ENCODE assay signal across 8 cellular contexts in genomic region chr11:75330886-75331285, GRCh38. TPM values are rescaled to one million over a fixed set of nuclear protein-coding genes. Genes with fewer than 3 reads are reported as not detected.
A peak's percentile ranks its signal among the peaks of the same experiment; 100 is the strongest.
DNase-seq lines count a peak whose midpoint lies in the region; ATAC-seq and TF ChIP-seq lines count a peak whose summit lies in the region.
"Not testable (repeated sequence)": the region's sequence is repeated elsewhere in the genome, so short reads cannot be mapped to it uniquely, and the experiment has no call there.

No MANE protein-coding gene starts in this region.

- H2BK15ac ChIP-seq in IMR-90 (ENCODE audit: low read depth, low read length), result not testable (repeated sequence)

- CTCF ChIA-PET in IMR-90 (lab: Yijun Ruan, JAX) (interaction anchor here (1.2 to 2.9 kb wide), 4 partner anchors 11 to 53 kb away, joined by 3 to 13 read pairs (median 7); no protein-coding TSS in a partner anchor), WTC11 (lab: Charles Lee) (interaction anchor here (0.5 to 3.5 kb wide), 7 partner anchors 9 to 95 kb away, joined by 4 to 16 read pairs (median 8); partner anchors contain the start of gene ARRB1)

- ATAC-seq in CD4-positive, CD25-positive, alpha-beta regulatory T cell (ENCODE audit: low read depth in 2 of 2); IMR-90 (ENCODE audit: low read depth); WTC11: not testable (repeated sequence)

- peak overlapping the region; percentile 43 to 89 (median 80) for H3K27ac Mint-ChIP-seq in CD4-positive, CD25-positive, alpha-beta regulatory T cell
- peak overlapping the region; percentile 99 for H3K27ac Mint-ChIP-seq in WTC11

- H2AFZ ChIP-seq in IMR-90 (replicated peaks; ENCODE audit: low read length, poor library complexity), result not testable (repeated sequence)

- TF ChIP-seq RAD21 in IMR-90 (IDR thresholded peaks at IDR 0.05; ENCODE audit: low read length), result not testable (repeated sequence)

- H3K9me3 Mint-ChIP-seq in CD4-positive, CD25-positive, alpha-beta regulatory T cell; WTC11: not testable (repeated sequence)

- not testable (repeated sequence) for H3K9me3 ChIP-seq in CD4-positive, CD25-positive, alpha-beta regulatory T cell (ENCODE audit: control insufficient read depth in 2 of 2, low read length in 2 of 2); IMR-90 (ENCODE audit: control insufficient read depth, insufficient read depth, low read length); iPS-20b (ENCODE audit: insufficient read depth, low read depth, low read length); muscle layer of colon (ENCODE audit: low read length); vagina

- peak overlapping the region in 1 of 2 experiments; percentile 11; a peak in 1 of 4 replicates for H4K8ac ChIP-seq in IMR-90 (ENCODE audit: low read depth in 2 of 2, low read length in 2 of 2)

- not testable (repeated sequence) for H3K9ac ChIP-seq in IMR-90 (ENCODE audit: low read depth, low read length); muscle layer of colon (ENCODE audit: low read length); rectal smooth muscle tissue (ENCODE audit: low read length)
- peak overlapping the region; percentile 59; the same call in 1 of the 2 replicates for H3K9ac ChIP-seq in iPS-20b (ENCODE audit: low read depth, low read length)

- not testable (repeated sequence) for H2AK9ac ChIP-seq in IMR-90 (replicated peaks; ENCODE audit: low read depth, low read length, poor library complexity)

- peaks cover 31% of the 10 kb centered on the region for H3K4me1 ChIP-seq in CD4-positive, CD25-positive, alpha-beta regulatory T cell (ENCODE audit: control insufficient read depth, insufficient read depth, low read length, poor library complexity, severe bottlenecking)
- H3K4me1 ChIP-seq in IMR-90 (ENCODE audit: control insufficient read depth, insufficient read depth, low read length), result peaks cover 25% of the 10 kb centered on the region
- peaks cover 30% of the 10 kb centered on the region for H3K4me1 ChIP-seq in iPS-20b (ENCODE audit: insufficient read depth, low read length)
- peaks cover 77% of the 10 kb centered on the region for H3K4me1 ChIP-seq in muscle layer of colon (ENCODE audit: insufficient read depth, low read length)
- H3K4me1 ChIP-seq in rectal smooth muscle tissue (ENCODE audit: control insufficient read depth, insufficient read depth, low read length), result peaks cover 40% of the 10 kb centered on the region
- H3K4me1 ChIP-seq in vagina, result peaks cover 69% of the 10 kb centered on the region

- peak overlapping the region; percentile 11; the same call in 1 of the 2 replicates for H2AK5ac ChIP-seq in IMR-90 (ENCODE audit: low read depth, low read length)

- not testable (repeated sequence) for H3K27me3 Mint-ChIP-seq in CD4-positive, CD25-positive, alpha-beta regulatory T cell; WTC11 (ENCODE audit: low read depth)

- not testable (repeated sequence) for H3K79me1 ChIP-seq in IMR-90 (ENCODE audit: low read depth in 1 of 2, low read length in 2 of 2)

- dilution Hi-C loops in IMR-90 (cut with HindIII; ENCODE audit: low sequenced_read_pairs, unreplicated experiment), result not testable (repeated sequence)

- H3K18ac ChIP-seq in IMR-90 (ENCODE audit: low read depth, low read length), result peak overlapping the region; percentile 21

- not testable (repeated sequence) for H3K4me3 ChIP-seq in CD4-positive, CD25-positive, alpha-beta regulatory T cell (ENCODE audit: low read depth, low read length); IMR-90 (ENCODE audit: insufficient read depth, low read depth, low read length); dorsolateral prefrontal cortex; iPS-20b (ENCODE audit: low read length); muscle layer of colon (ENCODE audit: low read depth in 1 of 2, low read length in 2 of 2); rectal smooth muscle tissue (ENCODE audit: low read length); vagina

- BruUV-seq in IMR-90 (replicated peaks; lab: Mats Ljungman, UMichigan), result not testable (repeated sequence)

- H3K36me3 ChIP-seq in CD4-positive, CD25-positive, alpha-beta regulatory T cell (ENCODE audit: control insufficient read depth, insufficient read depth, low read length); IMR-90 (ENCODE audit: control insufficient read depth, insufficient read depth, low read length); iPS-20b (ENCODE audit: insufficient read depth, low read depth, low read length); muscle layer of colon (ENCODE audit: insufficient read depth, low read length); rectal smooth muscle tissue (ENCODE audit: control insufficient read depth, insufficient read depth, low read length); vagina: not testable (repeated sequence)

- peak overlapping the region; percentile 74 for H3K4ac ChIP-seq in IMR-90 (ENCODE audit: low read depth, low read length)

- intact Hi-C loops in IMR-90 (cut with micrococcal nuclease); vagina (cut with DNase I): not testable (repeated sequence)
- intact Hi-C loops in dorsolateral prefrontal cortex (cut with DNase I), result loop anchor here in 1 of 2 donors (10.0 kb wide), 1 partner anchor 46 kb away; no protein-coding TSS in a partner anchor

- H3K36me3 Mint-ChIP-seq in CD4-positive, CD25-positive, alpha-beta regulatory T cell; WTC11: not testable (repeated sequence)

- TF ChIP-seq POLR2A in IMR-90 (IDR thresholded peaks at IDR 0.05; ENCODE audit: low read depth, low read length); vagina (IDR thresholded peaks at IDR 0.05): not testable (repeated sequence)

- POLR2A ChIA-PET in IMR-90 (lab: Charles Lee; ENCODE audit: unreplicated experiment); WTC11 (lab: Charles Lee): not testable (repeated sequence)

- H3K23ac ChIP-seq in IMR-90 (ENCODE audit: low read depth, low read length), result 0 out of 2 replicates have a peak overlapping the region, but pooled peaks have one; percentile 35

- peak overlapping the region; percentile 74 for H2BK120ac ChIP-seq in IMR-90 (ENCODE audit: low read depth, low read length)

- H4K20me1 ChIP-seq in IMR-90 (ENCODE audit: insufficient read depth, low read length), result peaks cover 10% of the 10 kb centered on the region; the same call in 1 of the 2 replicates

- H3K4me1 Mint-ChIP-seq in CD4-positive, CD25-positive, alpha-beta regulatory T cell, result peaks cover 13 to 75% (median 44%) of the 10 kb centered on the region in 4 donors
- peaks cover 88% of the 10 kb centered on the region for H3K4me1 Mint-ChIP-seq in WTC11

- H3K9me1 ChIP-seq in IMR-90 (ENCODE audit: insufficient read depth, low read length), result peaks cover 16% of the 10 kb centered on the region; the same call in 1 of the 2 replicates

- WGBS in IMR-90 (ENCODE audit: extremely low coverage in 2 of 2, insufficient read length in 1 of 2), 2 experiments, result 88% methylated on average over 5 of the region's 14 CpGs; no CpG with 5 or more reads in 1 of the 2 experiments

- H4K5ac ChIP-seq in IMR-90 (ENCODE audit: low read depth, low read length), result peak overlapping the region; percentile 1

- H3K27ac ChIP-seq in CD4-positive, CD25-positive, alpha-beta regulatory T cell (ENCODE audit: insufficient read depth, low read length, poor library complexity, severe bottlenecking); iPS-20b (ENCODE audit: low read length): not testable (repeated sequence)
- peak overlapping the region; percentile 81; the same call in 1 of the 2 replicates for H3K27ac ChIP-seq in IMR-90 (ENCODE audit: insufficient read depth, low read length)
- H3K27ac ChIP-seq in dorsolateral prefrontal cortex, result peak overlapping the region in 37 of 59 donors; percentile 1 to 97 (median 49)
- H3K27ac ChIP-seq in muscle layer of colon (ENCODE audit: low read depth, low read length), result peak overlapping the region; percentile 81
- peak overlapping the region; percentile 52 for H3K27ac ChIP-seq in rectal smooth muscle tissue (ENCODE audit: low read depth, low read length)
- peak overlapping the region; percentile 43 for H3K27ac ChIP-seq in vagina

- peak overlapping the region; percentile 53 for H4K91ac ChIP-seq in IMR-90 (ENCODE audit: insufficient read depth, low read depth, low read length)

- H3K56ac ChIP-seq in IMR-90 (ENCODE audit: extremely low read depth, insufficient read depth, low read length), result not testable (repeated sequence)

- in situ Hi-C loops in IMR-90 (cut with MboI; ENCODE audit: low sequenced_read_pairs), result not testable (repeated sequence)

- DNase-seq in CD4-positive, CD25-positive, alpha-beta regulatory T cell; IMR-90; WTC11 (ENCODE audit: low spot score); dorsolateral prefrontal cortex; vagina (ENCODE audit: extremely low spot score in 2 of 2): not testable (repeated sequence)

- H2BK20ac ChIP-seq in IMR-90 (ENCODE audit: low read depth, low read length), result peak overlapping the region; percentile 11; the same call in 1 of the 2 replicates

- peak overlapping the region; percentile 47 for H2BK5ac ChIP-seq in IMR-90 (ENCODE audit: low read depth, low read length, poor library complexity, severe bottlenecking)

- H3K4me2 ChIP-seq in IMR-90 (ENCODE audit: low read depth, low read length), result peak overlapping the region; percentile 62

- not testable (repeated sequence) for H3K4me3 Mint-ChIP-seq in CD4-positive, CD25-positive, alpha-beta regulatory T cell
- H3K4me3 Mint-ChIP-seq in WTC11, result 0 out of 2 replicates have a peak overlapping the region, but pooled peaks have one; percentile 15

- H3K14ac ChIP-seq in IMR-90 (replicated peaks; ENCODE audit: low read depth, low read length), result not testable (repeated sequence)

- not testable (repeated sequence) for H3K27me3 ChIP-seq in CD4-positive, CD25-positive, alpha-beta regulatory T cell (ENCODE audit: control insufficient read depth, insufficient read depth, low read length); IMR-90 (ENCODE audit: control insufficient read depth, insufficient read depth, low read length); dorsolateral prefrontal cortex; iPS-20b (ENCODE audit: insufficient read depth, low read length); muscle layer of colon (ENCODE audit: control insufficient read depth in 1 of 2, insufficient read depth in 2 of 2, low read length in 2 of 2); rectal smooth muscle tissue (ENCODE audit: control insufficient read depth, insufficient read depth, low read length); vagina

- not testable (repeated sequence) for TF ChIP-seq CTCF in IMR-90 (conservative IDR thresholded peaks at IDR 0.05; ENCODE audit: low read depth, low read length); WTC11 (IDR thresholded peaks at IDR 0.05); dorsolateral prefrontal cortex (IDR thresholded peaks at IDR 0.05 in 54 of 56, conservative IDR thresholded peaks at IDR 0.05 in 2 of 56; ENCODE audit: low read depth in 1 of 56, partially characterized antibody in 56 of 56); vagina (IDR thresholded peaks at IDR 0.05)

RNA-seq across cellular contexts. Expression of gene ARRB1, which starts 20.6 kb away (rescaled TPM):
- 36.1 TPM for total RNA-seq in CD4-positive, CD25-positive, alpha-beta regulatory T cell
- polyA plus RNA-seq in CD4-positive, CD25-positive, alpha-beta regulatory T cell, result 1 to 10 TPM; 5.1 to 8.0 (median 5.8) TPM
- total RNA-seq in IMR-90 (2012; rRNA removed), result 13.1 and 17.4 TPM in 2 replicates
- polyA plus RNA-seq in IMR-90 (2012; rRNA removed), result 11.0 and 11.4 TPM in 2 replicates
- 11.9 and 16.6 TPM in 2 replicates for polyA plus RNA-seq in IMR-90 (2012; cell fraction: cytosol; rRNA removed)
- polyA plus RNA-seq in IMR-90 (2012; cell fraction: nucleus; rRNA removed; ENCODE audit: low replicate concordance), result 9.6 and 12.8 TPM in 2 replicates
- total RNA-seq in WTC11 (2021), result 81.0 to 90.1 TPM (median 82.9 TPM) in 3 replicates
- 100 to 1,000 TPM; 117 to 225 (median 167) TPM for total RNA-seq in dorsolateral prefrontal cortex
- total RNA-seq in vagina, result 33.1 TPM
